In the genomic region with DNA sequence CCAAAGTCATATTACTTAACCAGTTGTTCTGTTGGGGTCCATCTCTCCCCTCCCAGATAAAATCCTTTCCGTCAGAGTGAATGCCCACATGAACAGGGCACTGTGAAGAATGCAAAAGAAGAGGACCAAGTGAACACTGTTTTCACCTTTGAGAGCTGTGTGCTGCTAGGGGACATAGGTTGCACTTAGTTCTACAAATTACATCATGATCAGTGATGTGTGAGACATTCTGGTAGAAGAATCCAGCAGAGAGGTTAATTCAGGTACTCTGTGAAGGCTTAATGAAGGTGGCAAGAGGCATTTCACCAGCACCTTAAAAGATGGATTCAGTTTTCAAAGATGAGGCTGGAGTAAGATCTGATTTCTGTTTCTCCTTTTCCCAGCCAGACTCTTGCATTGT, we compare ENCODE assay signal across 19 cellular contexts.
"Had no signal": no experiment of that assay in that cellular context is flagged by ENCODE, and none has a peak within 500 bp of the region (broad histone marks: within the 10 kb centered on the region; RNA-seq: fewer than 3 reads in every experiment).

No MANE protein-coding gene starts in this region.

- H3K27ac ChIP-seq: epithelial cell of prostate, left ventricle myocardium inferior, right atrium auricular region had no signal

- H3K4me3 ChIP-seq: cardiac muscle cell, left ventricle myocardium inferior, right atrium auricular region, tibial nerve had no signal

- DNase-seq: activated CD4-positive, alpha-beta T cell treated with anti-CD3 and anti-CD28 coated beads, Interleukin-2, amount 10 ng/mL, durations not matched to agents 24 days and 14 days; activated CD8-positive, alpha-beta T cell treated with anti-CD3 and anti-CD28 coated beads for 36 hours; activated naive CD4-positive, alpha-beta T cell treated with Interleukin-2 at 50 U/mL for 16 hours; activated naive CD8-positive, alpha-beta T cell treated with anti-CD3 and anti-CD28 coated beads, Interleukin-2, amount 10 ng/mL, durations not matched to agents 7 days and 5 days; activated T-cell treated with anti-CD3 and anti-CD28 coated beads, Interleukin-2, amount 50 U/mL, for 1 hour; amygdala; endodermal cell; foreskin melanocyte; hypothalamus; left ventricle myocardium inferior; occipital lobe; stimulated activated CD4-positive, alpha-beta T cell treated with anti-CD3 and anti-CD28 coated beads, Interleukin-12 subunit alpha, Interleukin-12 subunit beta, amount 100 ng/mL, for 4 hours; stimulated activated CD4-positive, alpha-beta T cell treated with anti-CD3 and anti-CD28 coated beads, Interleukin-2, amount 100 ng/mL, for 24 hours; stimulated activated naive CD4-positive, alpha-beta T cell treated with Interleukin-2 at 50 U/mL for 16 hours; T-helper 9 cell had no signal

- H3K36me3 ChIP-seq: cardiac muscle cell, left ventricle myocardium inferior, right atrium auricular region, tibial nerve had no signal

- H3K9me3 ChIP-seq: left ventricle myocardium inferior, right atrium auricular region, tibial nerve had no signal

- H3K27me3 ChIP-seq: cardiac muscle cell, right atrium auricular region, tibial nerve had no signal
